16 cellular contexts compared by ENCODE assay signal in genomic region chr20:32612831-32613595, GRCh38. TPM values are rescaled to one million over a fixed set of nuclear protein-coding genes. Genes with fewer than 3 reads are reported as not detected.
DNase-seq lines count a peak whose midpoint lies in the region; ATAC-seq and TF ChIP-seq lines count a peak whose summit lies in the region.
"Had no signal": no experiment of that assay in that cellular context is flagged by ENCODE, and none has a peak within 500 bp of the region (broad histone marks: within the 10 kb centered on the region; RNA-seq: fewer than 3 reads in every experiment).

No MANE protein-coding gene starts in this region.

- no peak for ATAC-seq in HG02798 (IDR thresholded peaks at IDR 0.05; ENCODE audit: poor library complexity, unreplicated experiment)
- ATAC-seq in activated T-helper 17 cell treated with anti-CD3 and anti-CD28 coated beads, Interleukin-2, amount 50 U/mL, for 72 hours (replicated peaks): no peak

- H3K4me3 ChIP-seq in WERI-Rb-1 (ENCODE audit: low read depth, low read length): no peak overlapping the region
- no peak overlapping the region for H3K4me3 ChIP-seq in mesodermal cell (ENCODE audit: extremely low read depth, insufficient read depth, low read length, poor library complexity, severe bottlenecking)
- H3K4me3 ChIP-seq: BLaER1, HAP-1 had no signal

- H3K36me3 ChIP-seq in WERI-Rb-1 (no peaks in the 10 kb centered on the region), mesodermal cell (ENCODE audit: control insufficient read depth, insufficient read depth, low read length) (no peaks in the 10 kb centered on the region)
- H3K36me3 ChIP-seq: BLaER1, HAP-1 had no signal

- TF ChIP-seq CTCF in WERI-Rb-1 (IDR thresholded peaks at IDR 0.05; ENCODE audit: low read depth, low read length): no peak

- peak overlapping the region; percentile 18 for H3K27ac Mint-ChIP-seq in T-helper 2 cell treated with Interferon-gamma antibody and Interleukin-4, amounts not matched to agents 5 μg/mL and 100 μg/mL, for 36 hours
- H3K27ac Mint-ChIP-seq in activated T-helper 17 cell treated with anti-CD3 and anti-CD28 coated beads, Interleukin-2, amount 50 U/mL, for 72 hours: no peak overlapping the region
- H3K27ac Mint-ChIP-seq: CD14-positive monocyte had no signal

- no peaks in the 10 kb centered on the region for H3K9me3 Mint-ChIP-seq in T-helper 2 cell treated with Interferon-gamma antibody and Interleukin-4, amounts not matched to agents 5 μg/mL and 100 μg/mL, for 36 hours
- peaks cover 4% of the 10 kb centered on the region for H3K9me3 Mint-ChIP-seq in activated T-helper 17 cell treated with anti-CD3 and anti-CD28 coated beads, Interleukin-2, amount 50 U/mL, for 72 hours

- no peak overlapping the region for H3K4me3 Mint-ChIP-seq in T-helper 2 cell treated with Interferon-gamma antibody and Interleukin-4, amounts not matched to agents 5 μg/mL and 100 μg/mL, for 36 hours
- no peak overlapping the region for H3K4me3 Mint-ChIP-seq in activated T-helper 17 cell treated with anti-CD3 and anti-CD28 coated beads, Interleukin-2, amount 50 U/mL, for 72 hours
- H3K4me3 Mint-ChIP-seq: CD14-positive monocyte; CD4-positive, alpha-beta memory T cell had no signal

- no peaks in the 10 kb centered on the region for H3K36me3 Mint-ChIP-seq in T-helper 2 cell treated with Interferon-gamma antibody and Interleukin-4, amounts not matched to agents 5 μg/mL and 100 μg/mL, for 36 hours (ENCODE audit: low read depth)
- no peaks in the 10 kb centered on the region for H3K36me3 Mint-ChIP-seq in activated T-helper 17 cell treated with anti-CD3 and anti-CD28 coated beads, Interleukin-2, amount 50 U/mL, for 72 hours (ENCODE audit: low read depth)
- H3K36me3 Mint-ChIP-seq: CD4-positive, alpha-beta memory T cell had no signal

- no peaks in the 10 kb centered on the region for H3K4me1 ChIP-seq in mesodermal cell (ENCODE audit: control insufficient read depth, insufficient read depth, low read length, poor library complexity, severe bottlenecking)
- H3K4me1 ChIP-seq: HAP-1 had no signal

- peak overlapping the region; percentile 62 for H3K27ac ChIP-seq in WERI-Rb-1
- H3K27ac ChIP-seq in mesodermal cell (ENCODE audit: low read depth, low read length, severe bottlenecking): peak overlapping the region; percentile 61
- H3K27ac ChIP-seq: BLaER1 had no signal

- no peak for DNase-seq in T-helper 2 cell treated with Interferon-gamma antibody and Interleukin-4, amounts not matched to agents 5 μg/mL and 100 μg/mL, for 36 hours (ENCODE audit: low spot score)
- DNase-seq in T-helper 2 cell (no peak), ELF-1 (ENCODE audit: low read depth, low spot score) (peak; percentile 33), WERI-Rb-1 (peak; percentile 66), ecto neural progenitor cell (ENCODE audit: low spot score) (no peak)
- DNase-seq: 8988T; CD4-positive, alpha-beta memory T cell; DMS153; DMS79; GF-D8 had no signal

- H3K4me1 Mint-ChIP-seq in T-helper 2 cell treated with Interferon-gamma antibody and Interleukin-4, amounts not matched to agents 5 μg/mL and 100 μg/mL, for 36 hours (ENCODE audit: low read depth): no peaks in the 10 kb centered on the region
- peaks cover 4% of the 10 kb centered on the region for H3K4me1 Mint-ChIP-seq in activated T-helper 17 cell treated with anti-CD3 and anti-CD28 coated beads, Interleukin-2, amount 50 U/mL, for 72 hours

- peaks cover 7% of the 10 kb centered on the region for H3K27me3 Mint-ChIP-seq in T-helper 2 cell treated with Interferon-gamma antibody and Interleukin-4, amounts not matched to agents 5 μg/mL and 100 μg/mL, for 36 hours (ENCODE audit: low read depth)
- no peaks in the 10 kb centered on the region for H3K27me3 Mint-ChIP-seq in activated T-helper 17 cell treated with anti-CD3 and anti-CD28 coated beads, Interleukin-2, amount 50 U/mL, for 72 hours

- no peaks in the 10 kb centered on the region for H3K27me3 ChIP-seq in WERI-Rb-1 (ENCODE audit: insufficient read depth, low read depth, severe bottlenecking)
- H3K27me3 ChIP-seq: BLaER1 had no signal

- H3K9me3 ChIP-seq in WERI-Rb-1 (ENCODE audit: severe bottlenecking): no peaks in the 10 kb centered on the region
- H3K9me3 ChIP-seq in mesodermal cell (ENCODE audit: control insufficient read depth, low read length): no peaks in the 10 kb centered on the region
- H3K9me3 ChIP-seq: BLaER1, HAP-1 had no signal

RNA-seq across cellular contexts. Expression of gene NOL4L, which starts 27.9 kb away (rescaled TPM):
- polyA plus RNA-seq in mesodermal cell (2013, experiment 1 of 2): 74.9 TPM
- polyA plus RNA-seq in mesodermal cell (2013, experiment 2 of 2): 55.6 TPM
- 10 to 100 TPM in 1 of 2 donors, 1 to 10 TPM in 1; 9.9 to 28.5 TPM for total RNA-seq in activated T-helper 17 cell treated with anti-CD3 and anti-CD28 coated beads, Interleukin-2, amount 50 U/mL, for 72 hours

Comparison
In these comparisons a context has a peak if more than half of its experiments do, and no peak if none do; other contexts are left out.
1. DNase-seq: peak in ELF-1 (single experiment) and WERI-Rb-1 (single experiment); none in T-helper 2 cell treated with Interferon-gamma antibody and Interleukin-4, amounts not matched to agents 5 μg/mL and 100 μg/mL, for 36 hours (single experiment), T-helper 2 cell (0 of 5) and ecto neural progenitor cell (single experiment).